ENCODE assay signal across 24 cellular contexts in the genomic region with DNA sequence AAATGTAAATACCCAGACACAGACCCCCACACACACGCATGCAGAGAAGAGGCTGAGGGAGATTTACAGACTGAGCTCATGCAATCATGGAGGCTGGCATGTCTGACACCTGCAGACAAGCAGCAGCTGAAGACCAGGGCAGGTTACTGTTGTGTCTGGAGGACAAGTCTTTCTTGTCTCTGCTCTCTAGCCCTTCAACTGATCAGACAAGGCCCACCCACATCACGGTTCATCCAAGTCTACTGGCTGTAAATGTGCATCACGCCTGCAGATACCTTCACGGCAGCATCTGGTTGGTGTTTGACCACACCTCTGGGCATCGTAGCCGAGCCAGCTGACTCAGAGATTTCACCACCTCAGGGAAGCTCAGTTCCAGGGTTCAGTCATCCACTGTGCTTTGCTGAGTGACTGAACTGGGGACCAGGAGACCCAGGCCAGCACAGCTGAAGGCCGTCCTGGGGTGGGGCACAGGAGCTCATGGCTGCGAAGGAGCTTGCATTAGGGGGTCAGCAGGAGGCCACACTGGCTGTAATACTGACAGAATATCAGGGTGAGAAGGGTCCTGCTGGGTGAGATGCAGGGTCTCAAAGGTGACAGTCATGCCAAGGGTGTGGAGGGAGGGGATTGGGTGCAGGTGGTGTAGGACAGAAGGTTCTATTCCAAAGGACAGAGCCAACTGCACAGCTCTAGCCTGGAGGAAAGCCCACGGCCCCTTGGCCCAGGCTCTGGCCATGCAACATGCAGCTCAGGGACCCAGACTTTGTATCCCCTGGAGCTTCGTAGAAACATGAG.
"Had no signal": no experiment of that assay in that cellular context is flagged by ENCODE, and none has a peak within 500 bp of the region (broad histone marks: within the 10 kb centered on the region; RNA-seq: fewer than 3 reads in every experiment).

No MANE protein-coding gene starts in this region.

- ATAC-seq: activated CD4-positive, alpha-beta T cell treated with anti-CD3 and anti-CD28 coated beads for 36 hours; heart right ventricle; lower lobe of right lung; naive thymus-derived CD4-positive, alpha-beta T cell; stimulated activated naive CD8-positive, alpha-beta T cell treated with anti-CD3 and anti-CD28 coated beads, Interleukin-15, Interleukin-2, amounts not matched to agents 100 U/mL and 50 U/mL, for 24 hours had no signal

- H3K9me3 Mint-ChIP-seq: activated B cell treated with CpG ODN at 0.5 μM for 24 hours; activated naive CD8-positive, alpha-beta T cell treated with anti-CD3 and anti-CD28 coated beads, Interleukin-2, amount 10 ng/mL, durations not matched to agents 7 days and 5 days; dendritic cell treated with granulocyte-macrophage colony-stimulating factor and Interleukin-4, amounts not matched to agents 40 ng/mL and 50 ng/mL, for 4 days; neural crest cell; T-helper 1 cell treated with Interleukin-12 subunit alpha and Interleukin-12 subunit beta and Interleukin-4 antibody, amounts not matched to agents 30 μg/mL and 1 μg/mL, for 36 hours had no signal

- H3K36me3 Mint-ChIP-seq: activated naive CD8-positive, alpha-beta T cell treated with anti-CD3 and anti-CD28 coated beads, Interleukin-2, amount 10 ng/mL, durations not matched to agents 7 days and 5 days had no signal

- DNase-seq: activated B cell treated with CpG ODN at 0.5 μM for 24 hours; activated CD4-positive, alpha-beta T cell treated with anti-CD3 and anti-CD28 coated beads for 36 hours; activated CD4-positive, alpha-beta T cell treated with anti-CD3 and anti-CD28 coated beads, Interleukin-2, amount 50 U/mL, for 4 hours; activated CD8-positive, alpha-beta memory T cell treated with anti-CD3 and anti-CD28 coated beads for 24 hours; activated CD8-positive, alpha-beta memory T cell treated with anti-CD3 and anti-CD28 coated beads, Interleukin-2, amount 50 U/mL, for 4 hours; activated naive CD4-positive, alpha-beta T cell treated with Interleukin-2 at 50 U/mL for 16 hours; activated naive CD8-positive, alpha-beta T cell treated with anti-CD3 and anti-CD28 coated beads, Interleukin-2, amount 10 ng/mL, durations not matched to agents 7 days and 5 days; activated T-cell treated with anti-CD3 and anti-CD28 coated beads, Interleukin-2, amount 50 U/mL, for 48 hours; effector CD8-positive, alpha-beta T cell; erythroblast; foreskin fibroblast; heart right ventricle; lower lobe of right lung; naive thymus-derived CD4-positive, alpha-beta T cell; stimulated activated CD4-positive, alpha-beta T cell treated with anti-CD3 and anti-CD28 coated beads, Interleukin-4, amount 100 ng/mL, for 24 hours; stimulated activated naive CD8-positive, alpha-beta T cell treated with anti-CD3 and anti-CD28 coated beads, Interleukin-15, Interleukin-2, amounts not matched to agents 100 U/mL and 50 U/mL, for 24 hours; T1000 had no signal

- H3K4me3 Mint-ChIP-seq: activated B cell treated with CpG ODN at 0.5 μM for 24 hours; activated CD4-positive, alpha-beta T cell treated with anti-CD3 and anti-CD28 coated beads for 36 hours; activated naive CD8-positive, alpha-beta T cell treated with anti-CD3 and anti-CD28 coated beads, Interleukin-2, amount 10 ng/mL, durations not matched to agents 7 days and 5 days; dendritic cell treated with granulocyte-macrophage colony-stimulating factor and Interleukin-4, amounts not matched to agents 40 ng/mL and 50 ng/mL, for 4 days; naive thymus-derived CD4-positive, alpha-beta T cell; neural crest cell; T-helper 1 cell treated with Interleukin-12 subunit alpha and Interleukin-12 subunit beta and Interleukin-4 antibody, amounts not matched to agents 30 μg/mL and 1 μg/mL, for 36 hours had no signal

- H3K27me3 Mint-ChIP-seq: activated B cell treated with CpG ODN at 0.5 μM for 24 hours; activated CD4-positive, alpha-beta T cell treated with anti-CD3 and anti-CD28 coated beads for 36 hours had no signal

- FAIRE-seq: keratinocyte had no signal

- H3K36me3 ChIP-seq: cardiac muscle cell, heart right ventricle, lower lobe of right lung, prostate gland, tibial artery had no signal

- H3K4me3 ChIP-seq: cardiac muscle cell, heart right ventricle, lower lobe of right lung, prostate gland, tibial artery had no signal

- H3K27me3 ChIP-seq: cardiac muscle cell had no signal

- H3K4me1 Mint-ChIP-seq: activated B cell treated with CpG ODN at 0.5 μM for 24 hours; activated CD4-positive, alpha-beta T cell treated with anti-CD3 and anti-CD28 coated beads for 36 hours had no signal

- H3K27ac ChIP-seq: cardiac muscle cell, heart right ventricle, lower lobe of right lung, prostate gland, tibial artery had no signal

- H3K4me1 ChIP-seq: lower lobe of right lung, prostate gland, tibial artery had no signal

- H3K9me3 ChIP-seq: lower lobe of right lung, prostate gland, tibial artery had no signal

- H3K27ac Mint-ChIP-seq: activated B cell treated with CpG ODN at 0.5 μM for 24 hours; activated CD4-positive, alpha-beta T cell treated with anti-CD3 and anti-CD28 coated beads for 36 hours; activated naive CD8-positive, alpha-beta T cell treated with anti-CD3 and anti-CD28 coated beads, Interleukin-2, amount 10 ng/mL, durations not matched to agents 7 days and 5 days; dendritic cell treated with granulocyte-macrophage colony-stimulating factor and Interleukin-4, amounts not matched to agents 40 ng/mL and 50 ng/mL, for 4 days; naive thymus-derived CD4-positive, alpha-beta T cell; T-helper 1 cell treated with Interleukin-12 subunit alpha and Interleukin-12 subunit beta and Interleukin-4 antibody, amounts not matched to agents 30 μg/mL and 1 μg/mL, for 36 hours had no signal
